In the genomic region with DNA sequence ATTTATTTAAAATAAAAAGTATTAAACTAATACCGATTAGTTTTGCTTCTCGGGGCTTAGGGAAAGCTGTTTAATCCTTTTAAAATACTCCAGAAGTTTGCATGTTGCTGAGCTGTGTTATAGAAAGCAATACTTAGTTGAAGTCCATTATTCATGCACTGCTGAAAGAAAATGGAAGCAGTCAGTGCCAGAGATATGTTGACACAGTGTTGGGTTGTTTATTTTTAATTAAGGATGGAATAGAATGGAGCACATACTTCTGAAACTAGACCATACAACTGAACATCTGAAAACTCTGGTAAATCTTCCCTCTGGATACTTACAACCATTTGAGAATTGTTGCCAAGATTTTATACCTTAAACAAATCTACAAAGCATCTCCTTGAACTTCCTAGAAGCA, we compare ENCODE assay signal across 16 cellular contexts.
"Had no signal": no experiment of that assay in that cellular context is flagged by ENCODE, and none has a peak within 500 bp of the region (broad histone marks: within the 10 kb centered on the region; RNA-seq: fewer than 3 reads in every experiment).

No MANE protein-coding gene starts in this region.

- H3K4me3 ChIP-seq: esophagus muscularis mucosa, hepatocyte had no signal

- H3K36me3 ChIP-seq: esophagus muscularis mucosa, neutrophil had no signal

- H3K27ac ChIP-seq: epithelial cell of prostate, esophagus muscularis mucosa, hepatocyte, neutrophil had no signal

- H3K4me1 ChIP-seq: esophagus muscularis mucosa had no signal

- H3K27me3 ChIP-seq: esophagus muscularis mucosa, hepatocyte, neutrophil had no signal

- ATAC-seq: effector memory CD8-positive, alpha-beta T cell; left colon; naive thymus-derived CD4-positive, alpha-beta T cell; right cardiac atrium had no signal

- DNase-seq: cortex of kidney; effector memory CD8-positive, alpha-beta T cell; foreskin melanocyte; head of caudate nucleus; left colon; mammary epithelial cell; naive thymus-derived CD4-positive, alpha-beta T cell; right cardiac atrium; small intestine; stimulated activated CD4-positive, alpha-beta T cell treated with anti-CD3 and anti-CD28 coated beads, Interleukin-12 subunit alpha, Interleukin-12 subunit beta, amount 100 ng/mL, for 4 hours; stimulated activated naive CD4-positive, alpha-beta T cell treated with Interleukin-2 at 50 U/mL for 16 hours; trophoblast cell had no signal

- H3K9me3 ChIP-seq: esophagus muscularis mucosa, neutrophil had no signal

- FAIRE-seq: small intestine had no signal
